In the genomic region with DNA sequence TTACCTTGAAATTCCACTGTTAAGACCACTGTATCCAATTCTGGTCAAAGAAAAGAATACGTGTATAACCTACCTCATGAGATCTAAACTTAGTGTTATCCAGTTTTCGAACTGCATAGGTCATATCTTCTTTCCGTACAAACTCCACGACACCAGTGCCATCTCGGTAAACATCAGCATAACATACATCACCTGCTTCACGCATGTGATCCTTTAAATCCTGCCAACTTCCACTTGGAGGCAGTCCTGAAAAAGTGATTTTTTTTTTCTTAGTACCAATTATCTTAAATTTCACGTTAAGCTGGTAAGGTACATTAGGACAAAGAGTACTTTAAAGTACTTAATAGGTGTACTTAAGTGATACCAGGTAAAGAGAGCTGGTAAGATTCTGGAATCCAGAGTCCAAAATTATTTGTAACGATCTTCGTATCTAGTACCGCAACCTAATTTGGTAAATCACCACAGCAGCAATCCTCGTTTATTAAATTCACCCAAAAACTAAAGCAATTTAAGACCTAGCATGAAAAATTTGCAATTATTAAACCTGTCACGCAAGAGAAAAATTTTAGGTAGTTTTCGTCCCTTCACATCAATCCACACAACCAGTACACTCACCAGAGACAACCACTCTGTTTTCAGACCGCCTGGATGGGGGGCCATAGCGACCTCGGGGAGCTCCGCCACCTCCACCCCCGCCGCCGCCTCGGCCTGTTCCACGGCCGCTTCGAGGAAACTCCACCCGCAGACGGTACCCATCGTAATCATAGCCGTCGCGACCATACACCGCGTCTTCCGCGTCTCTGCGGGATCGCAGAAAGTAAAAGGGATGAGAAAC, we compare ENCODE assay signal across 1 cellular context.
TF ChIP-seq lines count a peak whose summit lies in the region.

No MANE protein-coding gene starts in this region.

TF ChIP-seq in K562, 482 proteins besides CTCF, POLR2A, EP300 and RAD21 (continued from another document and continues in another):
- TF ChIP-seq, protein P1, sequence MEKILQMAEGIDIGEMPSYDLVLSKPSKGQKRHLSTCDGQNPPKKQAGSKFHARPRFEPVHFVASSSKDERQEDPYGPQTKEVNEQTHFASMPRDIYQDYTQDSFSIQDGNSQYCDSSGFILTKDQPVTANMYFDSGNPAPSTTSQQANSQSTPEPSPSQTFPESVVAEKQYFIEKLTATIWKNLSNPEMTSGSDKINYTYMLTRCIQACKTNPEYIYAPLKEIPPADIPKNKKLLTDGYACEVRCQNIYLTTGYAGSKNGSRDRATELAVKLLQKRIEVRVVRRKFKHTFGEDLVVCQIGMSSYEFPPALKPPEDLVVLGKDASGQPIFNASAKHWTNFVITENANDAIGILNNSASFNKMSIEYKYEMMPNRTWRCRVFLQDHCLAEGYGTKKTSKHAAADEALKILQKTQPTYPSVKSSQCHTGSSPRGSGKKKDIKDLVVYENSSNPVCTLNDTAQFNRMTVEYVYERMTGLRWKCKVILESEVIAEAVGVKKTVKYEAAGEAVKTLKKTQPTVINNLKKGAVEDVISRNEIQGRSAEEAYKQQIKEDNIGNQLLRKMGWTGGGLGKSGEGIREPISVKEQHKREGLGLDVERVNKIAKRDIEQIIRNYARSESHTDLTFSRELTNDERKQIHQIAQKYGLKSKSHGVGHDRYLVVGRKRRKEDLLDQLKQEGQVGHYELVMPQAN (IDR thresholded peaks at IDR 0.05; ENCODE audit: borderline replicate concordance): peak; percentile 9; the same call in 1 of the 2 replicates
- peak in 1 of 2 experiments; percentile 56; a peak in 1 of 4 replicates for TF ChIP-seq TBL1XR1 (IDR thresholded peaks at IDR 0.05; ENCODE audit: low read length in 2 of 2)
- TF ChIP-seq ZKSCAN1 (IDR thresholded peaks at IDR 0.05; ENCODE audit: low read depth, low read length): no peak
- TF ChIP-seq NFIX (CRISPR knock-in tag; IDR thresholded peaks at IDR 0.05; ENCODE audit: low read depth): no peak
- TF ChIP-seq HMG20B (CRISPR knock-in tag; IDR thresholded peaks at IDR 0.05): no peak
- no peak for TF ChIP-seq FUS (optimal IDR thresholded peaks at IDR 0.05; ENCODE audit: low read depth, low read length)
- no peak for TF ChIP-seq GATAD2B (IDR thresholded peaks at IDR 0.05; ENCODE audit: borderline replicate concordance)
- no peak for TF ChIP-seq ZNF444 (CRISPR knock-in tag; IDR thresholded peaks at IDR 0.05)
- TF ChIP-seq, protein P2, sequence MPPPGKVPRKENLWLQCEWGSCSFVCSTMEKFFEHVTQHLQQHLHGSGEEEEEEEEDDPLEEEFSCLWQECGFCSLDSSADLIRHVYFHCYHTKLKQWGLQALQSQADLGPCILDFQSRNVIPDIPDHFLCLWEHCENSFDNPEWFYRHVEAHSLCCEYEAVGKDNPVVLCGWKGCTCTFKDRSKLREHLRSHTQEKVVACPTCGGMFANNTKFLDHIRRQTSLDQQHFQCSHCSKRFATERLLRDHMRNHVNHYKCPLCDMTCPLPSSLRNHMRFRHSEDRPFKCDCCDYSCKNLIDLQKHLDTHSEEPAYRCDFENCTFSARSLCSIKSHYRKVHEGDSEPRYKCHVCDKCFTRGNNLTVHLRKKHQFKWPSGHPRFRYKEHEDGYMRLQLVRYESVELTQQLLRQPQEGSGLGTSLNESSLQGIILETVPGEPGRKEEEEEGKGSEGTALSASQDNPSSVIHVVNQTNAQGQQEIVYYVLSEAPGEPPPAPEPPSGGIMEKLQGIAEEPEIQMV (tag; conservative IDR thresholded peaks at IDR 0.05; ENCODE audit: low read depth): no peak
- TF ChIP-seq NEUROD1 (IDR thresholded peaks at IDR 0.05; ENCODE audit: borderline replicate concordance, low read depth, low read length, partially characterized antibody): no peak
- TF ChIP-seq MED1 (CRISPR knock-in tag; IDR thresholded peaks at IDR 0.05; ENCODE audit: borderline replicate concordance): no peak
- no peak for TF ChIP-seq PHB (CRISPR knock-in tag; IDR thresholded peaks at IDR 0.05)
- no peak for TF ChIP-seq ZNF165 (CRISPR knock-in tag; IDR thresholded peaks at IDR 0.05; ENCODE audit: borderline replicate concordance)
- TF ChIP-seq HSF4 (CRISPR knock-in tag; IDR thresholded peaks at IDR 0.05; ENCODE audit: borderline replicate concordance): no peak
- no peak for TF ChIP-seq GABPB2 (CRISPR knock-in tag; conservative IDR thresholded peaks at IDR 0.05)
- TF ChIP-seq SMAD2 (IDR thresholded peaks at IDR 0.05; ENCODE audit: low read depth, low read length): no peak
- no peak for TF ChIP-seq OTX1 (CRISPR knock-in tag; IDR thresholded peaks at IDR 0.05)
- TF ChIP-seq, protein P3, sequence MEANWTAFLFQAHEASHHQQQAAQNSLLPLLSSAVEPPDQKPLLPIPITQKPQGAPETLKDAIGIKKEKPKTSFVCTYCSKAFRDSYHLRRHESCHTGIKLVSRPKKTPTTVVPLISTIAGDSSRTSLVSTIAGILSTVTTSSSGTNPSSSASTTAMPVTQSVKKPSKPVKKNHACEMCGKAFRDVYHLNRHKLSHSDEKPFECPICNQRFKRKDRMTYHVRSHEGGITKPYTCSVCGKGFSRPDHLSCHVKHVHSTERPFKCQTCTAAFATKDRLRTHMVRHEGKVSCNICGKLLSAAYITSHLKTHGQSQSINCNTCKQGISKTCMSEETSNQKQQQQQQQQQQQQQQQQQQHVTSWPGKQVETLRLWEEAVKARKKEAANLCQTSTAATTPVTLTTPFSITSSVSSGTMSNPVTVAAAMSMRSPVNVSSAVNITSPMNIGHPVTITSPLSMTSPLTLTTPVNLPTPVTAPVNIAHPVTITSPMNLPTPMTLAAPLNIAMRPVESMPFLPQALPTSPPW (CRISPR knock-in tag; IDR thresholded peaks at IDR 0.05): 0 out of 2 replicates have a peak, but pooled peaks have one; percentile 25
- TF ChIP-seq, protein P4, sequence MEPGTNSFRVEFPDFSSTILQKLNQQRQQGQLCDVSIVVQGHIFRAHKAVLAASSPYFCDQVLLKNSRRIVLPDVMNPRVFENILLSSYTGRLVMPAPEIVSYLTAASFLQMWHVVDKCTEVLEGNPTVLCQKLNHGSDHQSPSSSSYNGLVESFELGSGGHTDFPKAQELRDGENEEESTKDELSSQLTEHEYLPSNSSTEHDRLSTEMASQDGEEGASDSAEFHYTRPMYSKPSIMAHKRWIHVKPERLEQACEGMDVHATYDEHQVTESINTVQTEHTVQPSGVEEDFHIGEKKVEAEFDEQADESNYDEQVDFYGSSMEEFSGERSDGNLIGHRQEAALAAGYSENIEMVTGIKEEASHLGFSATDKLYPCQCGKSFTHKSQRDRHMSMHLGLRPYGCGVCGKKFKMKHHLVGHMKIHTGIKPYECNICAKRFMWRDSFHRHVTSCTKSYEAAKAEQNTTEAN (CRISPR knock-in tag; IDR thresholded peaks at IDR 0.05): no peak
- no peak for TF ChIP-seq ZKSCAN8 (CRISPR knock-in tag; IDR thresholded peaks at IDR 0.05)
- TF ChIP-seq ESRRB (CRISPR knock-in tag; IDR thresholded peaks at IDR 0.05; ENCODE audit: borderline replicate concordance): no peak
- no peak for TF ChIP-seq SREBF1 (IDR thresholded peaks at IDR 0.05; ENCODE audit: borderline replicate concordance, low read depth, low read length)
- peak; percentile 61; the same call in 1 of the 2 replicates for TF ChIP-seq EGR1 (conservative IDR thresholded peaks at IDR 0.05)
- TF ChIP-seq, protein P5, sequence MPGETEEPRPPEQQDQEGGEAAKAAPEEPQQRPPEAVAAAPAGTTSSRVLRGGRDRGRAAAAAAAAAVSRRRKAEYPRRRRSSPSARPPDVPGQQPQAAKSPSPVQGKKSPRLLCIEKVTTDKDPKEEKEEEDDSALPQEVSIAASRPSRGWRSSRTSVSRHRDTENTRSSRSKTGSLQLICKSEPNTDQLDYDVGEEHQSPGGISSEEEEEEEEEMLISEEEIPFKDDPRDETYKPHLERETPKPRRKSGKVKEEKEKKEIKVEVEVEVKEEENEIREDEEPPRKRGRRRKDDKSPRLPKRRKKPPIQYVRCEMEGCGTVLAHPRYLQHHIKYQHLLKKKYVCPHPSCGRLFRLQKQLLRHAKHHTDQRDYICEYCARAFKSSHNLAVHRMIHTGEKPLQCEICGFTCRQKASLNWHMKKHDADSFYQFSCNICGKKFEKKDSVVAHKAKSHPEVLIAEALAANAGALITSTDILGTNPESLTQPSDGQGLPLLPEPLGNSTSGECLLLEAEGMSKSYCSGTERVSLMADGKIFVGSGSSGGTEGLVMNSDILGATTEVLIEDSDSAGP (CRISPR knock-in tag; IDR thresholded peaks at IDR 0.05): no peak
- no peak for TF ChIP-seq NR2C1 (IDR thresholded peaks at IDR 0.05)
- no peak for TF ChIP-seq NR2C1 (tag; IDR thresholded peaks at IDR 0.05)
- peak; percentile 12 for TF ChIP-seq KDM5B (IDR thresholded peaks at IDR 0.05; ENCODE audit: insufficient replicate concordance, low read depth, low read length)
- no peak for TF ChIP-seq NELFE (IDR thresholded peaks at IDR 0.05; ENCODE audit: insufficient read depth, insufficient read length)
- TF ChIP-seq, protein P6, sequence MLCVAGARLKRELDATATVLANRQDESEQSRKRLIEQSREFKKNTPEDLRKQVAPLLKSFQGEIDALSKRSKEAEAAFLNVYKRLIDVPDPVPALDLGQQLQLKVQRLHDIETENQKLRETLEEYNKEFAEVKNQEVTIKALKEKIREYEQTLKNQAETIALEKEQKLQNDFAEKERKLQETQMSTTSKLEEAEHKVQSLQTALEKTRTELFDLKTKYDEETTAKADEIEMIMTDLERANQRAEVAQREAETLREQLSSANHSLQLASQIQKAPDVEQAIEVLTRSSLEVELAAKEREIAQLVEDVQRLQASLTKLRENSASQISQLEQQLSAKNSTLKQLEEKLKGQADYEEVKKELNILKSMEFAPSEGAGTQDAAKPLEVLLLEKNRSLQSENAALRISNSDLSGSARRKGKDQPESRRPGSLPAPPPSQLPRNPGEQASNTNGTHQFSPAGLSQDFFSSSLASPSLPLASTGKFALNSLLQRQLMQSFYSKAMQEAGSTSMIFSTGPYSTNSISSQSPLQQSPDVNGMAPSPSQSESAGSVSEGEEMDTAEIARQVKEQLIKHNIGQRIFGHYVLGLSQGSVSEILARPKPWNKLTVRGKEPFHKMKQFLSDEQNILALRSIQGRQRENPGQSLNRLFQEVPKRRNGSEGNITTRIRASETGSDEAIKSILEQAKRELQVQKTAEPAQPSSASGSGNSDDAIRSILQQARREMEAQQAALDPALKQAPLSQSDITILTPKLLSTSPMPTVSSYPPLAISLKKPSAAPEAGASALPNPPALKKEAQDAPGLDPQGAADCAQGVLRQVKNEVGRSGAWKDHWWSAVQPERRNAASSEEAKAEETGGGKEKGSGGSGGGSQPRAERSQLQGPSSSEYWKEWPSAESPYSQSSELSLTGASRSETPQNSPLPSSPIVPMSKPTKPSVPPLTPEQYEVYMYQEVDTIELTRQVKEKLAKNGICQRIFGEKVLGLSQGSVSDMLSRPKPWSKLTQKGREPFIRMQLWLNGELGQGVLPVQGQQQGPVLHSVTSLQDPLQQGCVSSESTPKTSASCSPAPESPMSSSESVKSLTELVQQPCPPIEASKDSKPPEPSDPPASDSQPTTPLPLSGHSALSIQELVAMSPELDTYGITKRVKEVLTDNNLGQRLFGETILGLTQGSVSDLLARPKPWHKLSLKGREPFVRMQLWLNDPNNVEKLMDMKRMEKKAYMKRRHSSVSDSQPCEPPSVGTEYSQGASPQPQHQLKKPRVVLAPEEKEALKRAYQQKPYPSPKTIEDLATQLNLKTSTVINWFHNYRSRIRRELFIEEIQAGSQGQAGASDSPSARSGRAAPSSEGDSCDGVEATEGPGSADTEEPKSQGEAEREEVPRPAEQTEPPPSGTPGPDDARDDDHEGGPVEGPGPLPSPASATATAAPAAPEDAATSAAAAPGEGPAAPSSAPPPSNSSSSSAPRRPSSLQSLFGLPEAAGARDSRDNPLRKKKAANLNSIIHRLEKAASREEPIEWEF (CRISPR knock-in tag; IDR thresholded peaks at IDR 0.05): no peak
- TF ChIP-seq, protein P7, sequence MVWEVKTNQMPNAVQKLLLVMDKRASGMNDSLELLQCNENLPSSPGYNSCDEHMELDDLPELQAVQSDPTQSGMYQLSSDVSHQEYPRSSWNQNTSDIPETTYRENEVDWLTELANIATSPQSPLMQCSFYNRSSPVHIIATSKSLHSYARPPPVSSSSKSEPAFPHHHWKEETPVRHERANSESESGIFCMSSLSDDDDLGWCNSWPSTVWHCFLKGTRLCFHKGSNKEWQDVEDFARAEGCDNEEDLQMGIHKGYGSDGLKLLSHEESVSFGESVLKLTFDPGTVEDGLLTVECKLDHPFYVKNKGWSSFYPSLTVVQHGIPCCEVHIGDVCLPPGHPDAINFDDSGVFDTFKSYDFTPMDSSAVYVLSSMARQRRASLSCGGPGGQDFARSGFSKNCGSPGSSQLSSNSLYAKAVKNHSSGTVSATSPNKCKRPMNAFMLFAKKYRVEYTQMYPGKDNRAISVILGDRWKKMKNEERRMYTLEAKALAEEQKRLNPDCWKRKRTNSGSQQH (CRISPR knock-in tag; IDR thresholded peaks at IDR 0.05): no peak
- TF ChIP-seq, protein P8, sequence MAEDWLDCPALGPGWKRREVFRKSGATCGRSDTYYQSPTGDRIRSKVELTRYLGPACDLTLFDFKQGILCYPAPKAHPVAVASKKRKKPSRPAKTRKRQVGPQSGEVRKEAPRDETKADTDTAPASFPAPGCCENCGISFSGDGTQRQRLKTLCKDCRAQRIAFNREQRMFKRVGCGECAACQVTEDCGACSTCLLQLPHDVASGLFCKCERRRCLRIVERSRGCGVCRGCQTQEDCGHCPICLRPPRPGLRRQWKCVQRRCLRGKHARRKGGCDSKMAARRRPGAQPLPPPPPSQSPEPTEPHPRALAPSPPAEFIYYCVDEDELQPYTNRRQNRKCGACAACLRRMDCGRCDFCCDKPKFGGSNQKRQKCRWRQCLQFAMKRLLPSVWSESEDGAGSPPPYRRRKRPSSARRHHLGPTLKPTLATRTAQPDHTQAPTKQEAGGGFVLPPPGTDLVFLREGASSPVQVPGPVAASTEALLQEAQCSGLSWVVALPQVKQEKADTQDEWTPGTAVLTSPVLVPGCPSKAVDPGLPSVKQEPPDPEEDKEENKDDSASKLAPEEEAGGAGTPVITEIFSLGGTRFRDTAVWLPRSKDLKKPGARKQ (CRISPR knock-in tag; IDR thresholded peaks at IDR 0.05): no peak
